In the genomic region with DNA sequence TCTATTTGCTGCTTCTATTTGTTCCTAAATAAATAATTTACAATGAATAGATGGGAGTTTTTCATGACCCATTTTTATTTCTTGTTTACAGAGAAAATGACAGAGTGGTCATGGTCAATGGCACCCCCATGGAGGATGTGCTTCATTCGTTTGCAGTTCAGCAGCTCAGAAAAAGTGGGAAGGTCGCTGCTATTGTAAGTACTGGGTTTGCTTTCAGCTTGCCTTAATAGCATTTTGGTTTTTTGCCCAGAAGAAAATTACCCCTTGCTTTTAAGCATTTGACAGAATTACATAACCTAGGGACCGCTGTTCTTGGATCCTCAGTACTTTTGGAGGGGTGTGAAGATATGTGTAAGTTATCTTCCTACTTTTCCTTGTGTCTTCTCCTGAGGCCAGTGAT, we compare ENCODE assay signal across 14 cellular contexts. TPM values are rescaled to one million over a fixed set of nuclear protein-coding genes. Genes with fewer than 3 reads are reported as not detected.
DNase-seq lines count a peak whose midpoint lies in the region; ATAC-seq and TF ChIP-seq lines count a peak whose summit lies in the region.
"Had no signal": no experiment of that assay in that cellular context is flagged by ENCODE, and none has a peak within 500 bp of the region (broad histone marks: within the 10 kb centered on the region; RNA-seq: fewer than 3 reads in every experiment).

No MANE protein-coding gene starts in this region.

- H3K4me1 ChIP-seq in left ventricle myocardium inferior: peaks cover 50% of the 10 kb centered on the region

- H3K36me3 ChIP-seq in left ventricle myocardium inferior: peaks cover 60% of the 10 kb centered on the region

- ATAC-seq in left cardiac atrium: no peak
- ATAC-seq: T-helper 17 cell had no signal

- DNase-seq in left ventricle myocardium inferior: no peak
- no peak for DNase-seq in left cardiac atrium
- peak; percentile 50 to 66 for DNase-seq in NCI-H1930 (lab: John Stamatoyannopoulos, UW)
- DNase-seq in NCI-H774 (lab: John Stamatoyannopoulos, UW): peak; percentile 54
- DNase-seq in pons (ENCODE audit: low spot score): peak; percentile 35
- DNase-seq in epidermal melanocyte (ENCODE audit: insufficient read length, low spot score): no peak
- DNase-seq in SIG-M5 treated with dmso at 0.1 percent for 504 hours (lab: John Stamatoyannopoulos, UW; ENCODE audit: unreplicated experiment): no peak
- DNase-seq in NCI-H82 (lab: John Stamatoyannopoulos, UW): no peak
- DNase-seq: CD4-positive, alpha-beta T cell; HFFc6; KBM-7; SHP77 treated with DMSO at 0.1 percent for 48 hours; T-helper 17 cell had no signal

- H3K9me3 ChIP-seq in left ventricle myocardium inferior (replicated peaks): no peaks in the 10 kb centered on the region

- no peak for TF ChIP-seq CTCF in left ventricle myocardium inferior (IDR thresholded peaks at IDR 0.05; ENCODE audit: borderline replicate concordance)

- no peak overlapping the region for H3K4me3 ChIP-seq in left ventricle myocardium inferior

- H3K27me3 ChIP-seq in left ventricle myocardium inferior (ENCODE audit: low read depth): no peaks in the 10 kb centered on the region

- H3K27ac ChIP-seq in left ventricle myocardium inferior (replicated peaks): peak overlapping the region; percentile 83
- H3K27ac ChIP-seq: HL-60 had no signal

- intact Hi-C loops in left ventricle myocardium inferior (cut with micrococcal nuclease) (no loop called here), left cardiac atrium (cut with DNase I) (no loop called here)

RNA-seq across cellular contexts. Expression of a gene that starts 44.1 kb away (rescaled TPM):
- 130 TPM for total RNA-seq in left ventricle myocardium inferior
- 10 to 100 TPM; 46.2 to 51.6 TPM for total RNA-seq in left cardiac atrium

Comparison
In these comparisons a context has a peak if more than half of its experiments do, and no peak if none do; other contexts are left out.
1. DNase-seq: peak in NCI-H1930 (2 of 2), NCI-H774 (single experiment) and pons (single experiment); none in left ventricle myocardium inferior (single experiment), left cardiac atrium (single experiment), epidermal melanocyte (single experiment), SIG-M5 treated with dmso at 0.1 percent for 504 hours (single experiment) and NCI-H82 (single experiment).